ENCODE assay signal across 8 cellular contexts in the genomic region with DNA sequence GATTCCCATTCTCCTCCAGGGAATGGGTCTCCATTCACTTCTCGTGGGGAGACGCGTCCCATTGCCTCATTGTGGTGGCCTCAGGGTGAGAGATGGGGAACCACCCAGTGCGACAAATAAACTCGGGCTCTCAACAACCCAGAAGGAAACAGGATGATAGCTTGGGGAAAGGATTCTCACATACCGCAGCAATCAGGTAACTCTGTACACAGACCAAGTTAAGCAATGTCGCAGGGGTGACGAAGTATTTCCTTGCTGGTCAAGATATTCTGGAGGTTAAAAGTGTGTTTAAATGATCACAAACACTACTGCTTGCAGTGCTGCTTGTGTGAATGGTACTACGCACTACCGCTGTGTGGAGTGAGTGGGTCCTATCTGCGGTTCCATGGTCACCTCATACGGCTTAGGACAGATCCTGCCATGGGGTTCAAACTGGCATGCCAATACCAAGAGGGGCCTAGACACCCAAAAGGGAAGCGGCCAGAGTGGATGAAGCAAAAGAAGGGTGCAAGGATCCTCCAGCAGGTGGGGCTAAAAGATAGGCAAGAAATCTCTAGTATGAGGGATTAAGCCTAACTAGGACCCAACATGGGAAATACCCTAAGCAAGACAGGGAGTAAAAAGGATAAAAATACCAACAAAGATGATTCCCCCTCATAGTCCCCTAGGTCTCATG.
DNase-seq lines count a peak whose midpoint lies in the region; ATAC-seq and TF ChIP-seq lines count a peak whose summit lies in the region.

No MANE protein-coding gene starts in this region.

- no peaks in the 10 kb centered on the region for H3K27me3 ChIP-seq in cardiac muscle cell

- TF ChIP-seq CTCF in cardiac muscle cell (IDR thresholded peaks at IDR 0.05; ENCODE audit: low read depth, low read length): peak; percentile 71

- peak; percentile 68 to 71 for DNase-seq in cardiac muscle cell (ENCODE audit: low read depth in 1 of 2, low spot score in 1 of 2)
- no peak for DNase-seq in cardiac septum (ENCODE audit: low spot score)
- DNase-seq in NCI-H2171 treated with DMSO at 0.1 percent for 48 hours (lab: John Stamatoyannopoulos, UW): peak; percentile 45
- DNase-seq in activated CD4-positive, alpha-beta T cell treated with anti-CD3 and anti-CD28 coated beads for 24 hours (ENCODE audit: low read depth in 2 of 2): peak; percentile 24 to 51
- peak; percentile 49 for DNase-seq in dedifferentiated amniotic fluid mesenchymal stem cell (ENCODE audit: extremely low spot score)
- peak; percentile 69 for DNase-seq in medulla oblongata (ENCODE audit: extremely low spot score)
- peak; percentile 31 for DNase-seq in stimulated activated CD8-positive, alpha-beta memory T cell treated with anti-CD3 and anti-CD28 coated beads, Interleukin-4, amount 100 ng/mL, for 24 hours (ENCODE audit: low read depth)

- H3K27ac ChIP-seq in cardiac muscle cell: no peak overlapping the region

- H3K36me3 ChIP-seq in cardiac muscle cell: no peaks in the 10 kb centered on the region

- no peaks in the 10 kb centered on the region for H3K4me1 ChIP-seq in cardiac muscle cell (ENCODE audit: low read depth)

- intact Hi-C loops in cardiac septum (cut with DNase I): loop anchor here (5.0 kb wide), 1 partner anchor 255 kb away; no protein-coding TSS in a partner anchor

- peak; percentile 65 for ATAC-seq in HG02943 (IDR thresholded peaks at IDR 0.05; ENCODE audit: low read depth, unreplicated experiment)

- no peak overlapping the region for H3K4me3 ChIP-seq in cardiac muscle cell

- H3K9me3 ChIP-seq in cardiac muscle cell (ENCODE audit: low read depth): no peaks in the 10 kb centered on the region
